ENCODE assay signal across 20 cellular contexts in genomic region chr9:2798423-2798822, GRCh38. TPM values are rescaled to one million over a fixed set of nuclear protein-coding genes. Genes with fewer than 3 reads are reported as not detected.
DNase-seq lines count a peak whose midpoint lies in the region; ATAC-seq, FAIRE-seq and TF ChIP-seq lines count a peak whose summit lies in the region.
"Had no signal": no experiment of that assay in that cellular context is flagged by ENCODE, and none has a peak within 500 bp of the region (broad histone marks: within the 10 kb centered on the region; RNA-seq: fewer than 3 reads in every experiment).

No MANE protein-coding gene starts in this region.

- H3K27ac Mint-ChIP-seq in activated T-helper 17 cell treated with anti-CD3 and anti-CD28 coated beads, Interleukin-2, amount 50 U/mL, for 72 hours: peak overlapping the region; percentile 62
- H3K27ac Mint-ChIP-seq: dendritic cell treated with granulocyte-macrophage colony-stimulating factor and Interleukin-4, amounts not matched to agents 40 ng/mL and 50 ng/mL, for 4 days; neural progenitor cell had no signal

- H3K4me1 Mint-ChIP-seq in activated T-helper 17 cell treated with anti-CD3 and anti-CD28 coated beads, Interleukin-2, amount 50 U/mL, for 72 hours: peaks cover 6% of the 10 kb centered on the region
- H3K4me1 Mint-ChIP-seq: IgD-negative memory B cell, neural progenitor cell had no signal

- peak; percentile 64 for ATAC-seq in activated T-helper 17 cell treated with anti-CD3 and anti-CD28 coated beads, Interleukin-2, amount 50 U/mL, for 72 hours (replicated peaks)
- ATAC-seq: Panc1 had no signal

- H3K27ac ChIP-seq in left ventricle myocardium inferior (replicated peaks): peak overlapping the region; percentile 62
- H3K27ac ChIP-seq: neural progenitor cell, prostate gland, SJSA1, testis had no signal

- no peak for TF ChIP-seq CTCF in left ventricle myocardium inferior (IDR thresholded peaks at IDR 0.05; ENCODE audit: borderline replicate concordance)

- no peaks in the 10 kb centered on the region for H3K9me3 ChIP-seq in left ventricle myocardium inferior (replicated peaks)
- H3K9me3 ChIP-seq: prostate gland, SJSA1, testis had no signal

- TF ChIP-seq POLR2A in GM12892 (IDR thresholded peaks at IDR 0.05; ENCODE audit: low read depth, low read length): no peak

- no peak overlapping the region for H3K4me3 Mint-ChIP-seq in activated T-helper 17 cell treated with anti-CD3 and anti-CD28 coated beads, Interleukin-2, amount 50 U/mL, for 72 hours
- H3K4me3 Mint-ChIP-seq: CD4-positive, alpha-beta memory T cell; dendritic cell treated with granulocyte-macrophage colony-stimulating factor and Interleukin-4, amounts not matched to agents 40 ng/mL and 50 ng/mL, for 4 days; IgD-negative memory B cell; neural progenitor cell had no signal

- intact Hi-C loops in left ventricle myocardium inferior (cut with micrococcal nuclease): no loop called here

- H3K4me3 ChIP-seq in left ventricle myocardium inferior: no peak overlapping the region
- H3K4me3 ChIP-seq: neural progenitor cell, prostate gland, SJSA1 had no signal

- no peaks in the 10 kb centered on the region for H3K27me3 Mint-ChIP-seq in activated T-helper 17 cell treated with anti-CD3 and anti-CD28 coated beads, Interleukin-2, amount 50 U/mL, for 72 hours
- H3K27me3 Mint-ChIP-seq: CD4-positive, alpha-beta memory T cell; dendritic cell treated with granulocyte-macrophage colony-stimulating factor and Interleukin-4, amounts not matched to agents 40 ng/mL and 50 ng/mL, for 4 days; IgD-negative memory B cell had no signal

- no peaks in the 10 kb centered on the region for H3K9me3 Mint-ChIP-seq in activated T-helper 17 cell treated with anti-CD3 and anti-CD28 coated beads, Interleukin-2, amount 50 U/mL, for 72 hours
- H3K9me3 Mint-ChIP-seq: CD4-positive, alpha-beta memory T cell; IgD-negative memory B cell had no signal

- FAIRE-seq in GM12892 (lab: Jason Lieb, UNC): peak; percentile 46
- FAIRE-seq: H1 had no signal

- H3K27me3 ChIP-seq in left ventricle myocardium inferior (ENCODE audit: low read depth): no peaks in the 10 kb centered on the region
- H3K27me3 ChIP-seq: neural progenitor cell, SJSA1, testis had no signal

- H3K36me3 Mint-ChIP-seq in activated T-helper 17 cell treated with anti-CD3 and anti-CD28 coated beads, Interleukin-2, amount 50 U/mL, for 72 hours (ENCODE audit: low read depth): peaks cover 100% of the 10 kb centered on the region

- peaks cover 18% of the 10 kb centered on the region for H3K4me1 ChIP-seq in left ventricle myocardium inferior
- H3K4me1 ChIP-seq: neural progenitor cell, prostate gland, SJSA1 had no signal

- DNase-seq in Daoy (ENCODE audit: low read depth) (peak; percentile 13), GM12892 (ENCODE audit: insufficient read length) (no peak), left ventricle myocardium inferior (no peak), kidney glomerular epithelial cell (lab: John Stamatoyannopoulos, UW) (no peak), hippocampal formation (lab: John Stamatoyannopoulos, UW) (no peak), HK-2 (ENCODE audit: unreplicated experiment) (no peak)
- DNase-seq: activated CD4-positive, alpha-beta T cell treated with anti-CD3 and anti-CD28 coated beads for 48 hours; activated gamma-delta T cell treated with Interleukin-2 at 50 U/mL for 16 hours; amniotic stem cell; CD4-positive, alpha-beta memory T cell; NCI-H2081 treated with DMSO at 0.1 percent for 48 hours; testis had no signal

- peaks cover 34% of the 10 kb centered on the region for H3K36me3 ChIP-seq in left ventricle myocardium inferior
- H3K36me3 ChIP-seq: prostate gland had no signal

RNA-seq across cellular contexts. Expression of gene PUM3, which starts 45.5 kb away (rescaled TPM):
- 170 and 209 TPM in 2 replicates for total RNA-seq in Daoy (2014; rRNA removed; shearing (Covaris generic))
- 46.1 TPM for polyA plus RNA-seq in GM12892 (2012; ENCODE audit: missing spikeins)
- 10 to 100 TPM; 52.1 to 92.3 TPM for total RNA-seq in activated T-helper 17 cell treated with anti-CD3 and anti-CD28 coated beads, Interleukin-2, amount 50 U/mL, for 72 hours
- 15.1 TPM for total RNA-seq in left ventricle myocardium inferior
